Comparison of ENCODE assay signal across 10 cellular contexts in genomic region chr10:78458983-78459638, GRCh38.
DNase-seq lines count a peak whose midpoint lies in the region; ATAC-seq, FAIRE-seq and TF ChIP-seq lines count a peak whose summit lies in the region.
"Had no signal": no experiment of that assay in that cellular context is flagged by ENCODE, and none has a peak within 500 bp of the region (broad histone marks: within the 10 kb centered on the region; RNA-seq: fewer than 3 reads in every experiment).

No MANE protein-coding gene starts in this region.

- H3K27ac Mint-ChIP-seq in activated CD4-positive, alpha-beta T cell treated with anti-CD3 and anti-CD28 coated beads, Interleukin-2, amount 10 ng/mL, durations not matched to agents 24 days and 14 days: no peak overlapping the region

- peaks cover 4% of the 10 kb centered on the region for H3K27me3 Mint-ChIP-seq in activated CD4-positive, alpha-beta T cell treated with anti-CD3 and anti-CD28 coated beads, Interleukin-2, amount 10 ng/mL, durations not matched to agents 24 days and 14 days
- H3K27me3 Mint-ChIP-seq: brain had no signal

- DNase-seq in AG09309 (ENCODE audit: low read depth) (peak; percentile 35), HTR-8/SVneo (ENCODE audit: insufficient read length, low spot score) (peak; percentile 31), OCI-M1 (lab: John Stamatoyannopoulos, UW) (peak; percentile 17), glomerular visceral epithelial cell (ENCODE audit: extremely low spot score) (peak; percentile 4), germinal center (ENCODE audit: low spot score) (no peak)
- no peak for DNase-seq in stimulated activated CD4-positive, alpha-beta T cell treated with anti-CD3 and anti-CD28 coated beads, Interleukin-12 subunit alpha, Interleukin-12 subunit beta, amount 100 ng/mL, for 4 hours
- DNase-seq in activated CD4-positive, alpha-beta T cell treated with anti-CD3 and anti-CD28 coated beads, Interleukin-2, amount 10 ng/mL, durations not matched to agents 24 days and 14 days: no peak
- DNase-seq: left cardiac atrium had no signal

- no peak for FAIRE-seq in HTR-8/SVneo (lab: Jason Lieb, UNC)

- intact Hi-C loops in activated CD4-positive, alpha-beta T cell treated with anti-CD3 and anti-CD28 coated beads, Interleukin-2, amount 10 ng/mL, durations not matched to agents 24 days and 14 days (cut with micrococcal nuclease): no loop called here

- TF ChIP-seq CTCF in AG09309 (IDR thresholded peaks at IDR 0.05; ENCODE audit: control insufficient read depth, insufficient read depth, low read depth, low read length, missing control alignments): no peak

- H3K4me3 Mint-ChIP-seq in activated CD4-positive, alpha-beta T cell treated with anti-CD3 and anti-CD28 coated beads, Interleukin-2, amount 10 ng/mL, durations not matched to agents 24 days and 14 days: no peak overlapping the region
- H3K4me3 Mint-ChIP-seq: brain had no signal

- no peak overlapping the region for H3K4me3 ChIP-seq in AG09309 (ENCODE audit: control insufficient read depth, low read depth, low read length)

- H3K4me1 Mint-ChIP-seq in activated CD4-positive, alpha-beta T cell treated with anti-CD3 and anti-CD28 coated beads, Interleukin-2, amount 10 ng/mL, durations not matched to agents 24 days and 14 days: no peaks in the 10 kb centered on the region

- H3K9me3 Mint-ChIP-seq in activated CD4-positive, alpha-beta T cell treated with anti-CD3 and anti-CD28 coated beads, Interleukin-2, amount 10 ng/mL, durations not matched to agents 24 days and 14 days: no peaks in the 10 kb centered on the region

- no peak for ATAC-seq in HG03025 (IDR thresholded peaks at IDR 0.05; ENCODE audit: low FRiP score, unreplicated experiment)

- H3K36me3 Mint-ChIP-seq in activated CD4-positive, alpha-beta T cell treated with anti-CD3 and anti-CD28 coated beads, Interleukin-2, amount 10 ng/mL, durations not matched to agents 24 days and 14 days (ENCODE audit: low read depth): no peaks in the 10 kb centered on the region
- H3K36me3 Mint-ChIP-seq: brain had no signal

Comparison
In these comparisons a context has a peak if more than half of its experiments do, and no peak if none do; other contexts are left out.
1. DNase-seq: peak in AG09309 (single experiment), HTR-8/SVneo (single experiment), OCI-M1 (single experiment) and glomerular visceral epithelial cell (single experiment); none in stimulated activated CD4-positive, alpha-beta T cell treated with anti-CD3 and anti-CD28 coated beads, Interleukin-12 subunit alpha, Interleukin-12 subunit beta, amount 100 ng/mL, for 4 hours (single experiment), activated CD4-positive, alpha-beta T cell treated with anti-CD3 and anti-CD28 coated beads, Interleukin-2, amount 10 ng/mL, durations not matched to agents 24 days and 14 days (single experiment) and germinal center (single experiment).